In genomic region chr6:90753820-90754604, GRCh38 we compare ENCODE assay signal across 1 cellular context.
TF ChIP-seq lines count a peak whose summit lies in the region.

No MANE protein-coding gene starts in this region.

TF ChIP-seq in HEK293, 187 proteins besides CTCF, POLR2A, EP300 and RAD21 (continued from another document):
- TF ChIP-seq PRDM6 (tag by site-specific recombination; IDR thresholded peaks at IDR 0.05) (peak; percentile 58), HOXA7 (CRISPR knock-in tag; IDR thresholded peaks at IDR 0.05; ENCODE audit: borderline replicate concordance) (no peak), ZNF140 (tag by site-specific recombination; IDR thresholded peaks at IDR 0.05) (no peak), EGR2 (tag by site-specific recombination; IDR thresholded peaks at IDR 0.05; ENCODE audit: low read depth) (no peak), ZNF488 (tag by site-specific recombination; IDR thresholded peaks at IDR 0.05) (no peak), PRDM4 (tag by site-specific recombination; IDR thresholded peaks at IDR 0.05) (peak; percentile 99), TCF7L2 (IDR thresholded peaks at IDR 0.05; ENCODE audit: borderline replicate concordance, low read depth, low read length) (0 out of 2 replicates have a peak, but pooled peaks have one; percentile 8), ZBTB49 (tag by site-specific recombination; IDR thresholded peaks at IDR 0.05; ENCODE audit: low read depth) (no peak), KLF1 (tag by site-specific recombination; IDR thresholded peaks at IDR 0.05) (no peak), RBAK (tag by site-specific recombination; IDR thresholded peaks at IDR 0.05) (no peak)
TF ChIP-seq in HEK293: peak in this region for 7.
